1 cellular context compared by ENCODE assay signal in the genomic region with DNA sequence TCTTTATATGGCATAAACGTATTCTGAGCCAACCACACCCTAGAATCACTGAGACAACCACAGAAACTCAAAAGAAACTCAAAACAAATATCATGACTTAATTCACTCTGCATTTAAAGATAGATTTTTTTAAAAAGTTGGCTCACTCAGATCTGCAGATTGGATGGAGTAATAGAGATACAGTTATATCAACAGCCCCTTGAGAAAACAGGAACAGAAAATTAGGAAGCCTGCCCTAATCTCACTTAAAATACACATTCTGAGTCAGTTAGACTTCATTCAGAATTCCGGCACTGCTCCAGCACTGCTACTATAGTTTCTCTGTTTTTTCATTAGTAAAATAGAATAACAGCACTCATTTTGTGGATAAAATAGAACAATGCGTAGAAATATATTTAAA.
TF ChIP-seq lines count a peak whose summit lies in the region.

No MANE protein-coding gene starts in this region.

TF ChIP-seq in SK-N-SH, 30 proteins besides CTCF, POLR2A, EP300 and RAD21 (continued from another document):
- TF ChIP-seq, protein P1, sequence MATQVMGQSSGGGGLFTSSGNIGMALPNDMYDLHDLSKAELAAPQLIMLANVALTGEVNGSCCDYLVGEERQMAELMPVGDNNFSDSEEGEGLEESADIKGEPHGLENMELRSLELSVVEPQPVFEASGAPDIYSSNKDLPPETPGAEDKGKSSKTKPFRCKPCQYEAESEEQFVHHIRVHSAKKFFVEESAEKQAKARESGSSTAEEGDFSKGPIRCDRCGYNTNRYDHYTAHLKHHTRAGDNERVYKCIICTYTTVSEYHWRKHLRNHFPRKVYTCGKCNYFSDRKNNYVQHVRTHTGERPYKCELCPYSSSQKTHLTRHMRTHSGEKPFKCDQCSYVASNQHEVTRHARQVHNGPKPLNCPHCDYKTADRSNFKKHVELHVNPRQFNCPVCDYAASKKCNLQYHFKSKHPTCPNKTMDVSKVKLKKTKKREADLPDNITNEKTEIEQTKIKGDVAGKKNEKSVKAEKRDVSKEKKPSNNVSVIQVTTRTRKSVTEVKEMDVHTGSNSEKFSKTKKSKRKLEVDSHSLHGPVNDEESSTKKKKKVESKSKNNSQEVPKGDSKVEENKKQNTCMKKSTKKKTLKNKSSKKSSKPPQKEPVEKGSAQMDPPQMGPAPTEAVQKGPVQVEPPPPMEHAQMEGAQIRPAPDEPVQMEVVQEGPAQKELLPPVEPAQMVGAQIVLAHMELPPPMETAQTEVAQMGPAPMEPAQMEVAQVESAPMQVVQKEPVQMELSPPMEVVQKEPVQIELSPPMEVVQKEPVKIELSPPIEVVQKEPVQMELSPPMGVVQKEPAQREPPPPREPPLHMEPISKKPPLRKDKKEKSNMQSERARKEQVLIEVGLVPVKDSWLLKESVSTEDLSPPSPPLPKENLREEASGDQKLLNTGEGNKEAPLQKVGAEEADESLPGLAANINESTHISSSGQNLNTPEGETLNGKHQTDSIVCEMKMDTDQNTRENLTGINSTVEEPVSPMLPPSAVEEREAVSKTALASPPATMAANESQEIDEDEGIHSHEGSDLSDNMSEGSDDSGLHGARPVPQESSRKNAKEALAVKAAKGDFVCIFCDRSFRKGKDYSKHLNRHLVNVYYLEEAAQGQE (IDR thresholded peaks at IDR 0.05; ENCODE audit: low read depth, low read length): no peak
